Comparison of ENCODE assay signal across 28 cellular contexts in the genomic region with DNA sequence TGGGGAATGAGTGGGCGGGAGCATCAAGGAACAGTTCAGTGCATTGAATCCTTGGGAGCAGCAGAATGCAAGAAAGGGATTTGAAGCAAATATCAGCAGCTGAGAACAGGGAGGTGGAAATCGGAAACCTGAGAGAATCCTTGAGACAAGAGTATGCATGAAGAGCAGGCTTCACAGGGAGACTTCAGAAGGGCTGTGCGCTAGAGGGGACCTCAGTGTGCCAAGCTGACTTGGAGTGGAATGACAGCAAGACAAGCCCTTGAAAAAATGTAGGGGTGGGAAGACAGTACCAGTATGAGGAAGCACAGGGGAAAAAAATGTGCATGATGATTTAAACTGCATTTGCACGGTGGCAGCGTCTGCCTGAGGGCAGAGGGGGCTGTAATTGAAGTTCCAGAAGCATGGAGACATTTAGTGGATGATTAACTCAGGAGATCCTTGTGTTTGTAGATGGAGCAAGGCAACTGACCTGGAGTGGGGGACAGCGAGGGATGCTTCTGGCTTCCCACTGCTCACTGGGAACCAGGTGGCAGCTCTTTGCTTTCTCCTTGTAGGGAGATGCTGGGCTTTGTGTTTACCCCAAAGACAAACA.
"Had no signal": no experiment of that assay in that cellular context is flagged by ENCODE, and none has a peak within 500 bp of the region (broad histone marks: within the 10 kb centered on the region; RNA-seq: fewer than 3 reads in every experiment).

No MANE protein-coding gene starts in this region.

- H3K4me1 Mint-ChIP-seq: activated B cell treated with CpG ODN at 0.5 μM for 24 hours; activated CD4-positive, alpha-beta T cell treated with anti-CD3 and anti-CD28 coated beads for 36 hours; activated naive CD8-positive, alpha-beta T cell treated with anti-CD3 and anti-CD28 coated beads, Interleukin-2, amount 10 ng/mL, durations not matched to agents 7 days and 5 days; naive thymus-derived CD4-positive, alpha-beta T cell; T-cell had no signal

- H3K27ac ChIP-seq: ascending aorta, coronary artery, dorsolateral prefrontal cortex, gastroesophageal sphincter, testis, transverse colon had no signal

- DNase-seq: activated B cell treated with CpG ODN at 0.5 μM for 24 hours; activated CD4-positive, alpha-beta T cell treated with anti-CD3 and anti-CD28 coated beads for 36 hours; activated CD4-positive, alpha-beta T cell treated with anti-CD3 and anti-CD28 coated beads, Interleukin-2, amount 50 U/mL, for 48 hours; activated CD8-positive, alpha-beta memory T cell treated with anti-CD3 and anti-CD28 coated beads, Interleukin-2, amount 50 U/mL, for 4 hours; activated effector memory CD4-positive, alpha-beta T cell treated with anti-CD3 and anti-CD28 coated beads, Interleukin-2, amount 50 U/mL, for 16 hours; activated naive CD4-positive, alpha-beta T cell treated with anti-CD3 and anti-CD28 coated beads for 36 hours; activated naive CD8-positive, alpha-beta T cell treated with anti-CD3 and anti-CD28 coated beads, Interleukin-2, amount 10 ng/mL, durations not matched to agents 7 days and 5 days; activated T-cell treated with anti-CD3 and anti-CD28 coated beads, Interleukin-2, amount 50 U/mL, for 1 hour; dorsolateral prefrontal cortex; hippocampal formation; left ventricle myocardium superior; midbrain; naive thymus-derived CD4-positive, alpha-beta T cell; occipital lobe; right cardiac atrium; stimulated activated CD4-positive, alpha-beta T cell treated with anti-CD3 and anti-CD28 coated beads, Interleukin-2, amount 100 ng/mL, for 48 hours; stimulated activated naive CD4-positive, alpha-beta T cell treated with Interleukin-2 at 50 U/mL for 16 hours; T-cell; testis; transverse colon had no signal

- H3K27me3 ChIP-seq: ascending aorta, gastroesophageal sphincter, testis, transverse colon had no signal

- H3K4me3 ChIP-seq: ascending aorta, coronary artery, dorsolateral prefrontal cortex, gastroesophageal sphincter, testis, transverse colon had no signal

- H3K9me3 ChIP-seq: ascending aorta, gastroesophageal sphincter, testis, transverse colon had no signal

- H3K36me3 ChIP-seq: ascending aorta, gastroesophageal sphincter, transverse colon had no signal

- H3K36me3 Mint-ChIP-seq: activated naive CD8-positive, alpha-beta T cell treated with anti-CD3 and anti-CD28 coated beads, Interleukin-2, amount 10 ng/mL, durations not matched to agents 7 days and 5 days; brain; T-cell had no signal

- H3K27ac Mint-ChIP-seq: activated B cell treated with CpG ODN at 0.5 μM for 24 hours; activated CD4-positive, alpha-beta T cell treated with anti-CD3 and anti-CD28 coated beads for 36 hours; activated naive CD4-positive, alpha-beta T cell treated with anti-CD3 and anti-CD28 coated beads for 36 hours; activated naive CD8-positive, alpha-beta T cell treated with anti-CD3 and anti-CD28 coated beads, Interleukin-2, amount 10 ng/mL, durations not matched to agents 7 days and 5 days; activated T-helper 1 cell treated with anti-CD3 and anti-CD28 coated beads, Interleukin-12 subunit alpha, Interleukin-12 subunit beta, Interleukin-2, Interleukin-4 antibody, amounts not matched to agents 30 ng/mL and 10 ng/mL and 1 ng/mL, durations not matched to agents 14 hours and 24 hours and 36 hours; naive thymus-derived CD4-positive, alpha-beta T cell; T-cell had no signal

- FAIRE-seq: endothelial cell of umbilical vein, keratinocyte had no signal

- H3K9me3 Mint-ChIP-seq: activated B cell treated with CpG ODN at 0.5 μM for 24 hours; activated naive CD4-positive, alpha-beta T cell treated with anti-CD3 and anti-CD28 coated beads for 36 hours; activated naive CD8-positive, alpha-beta T cell treated with anti-CD3 and anti-CD28 coated beads, Interleukin-2, amount 10 ng/mL, durations not matched to agents 7 days and 5 days; activated T-helper 1 cell treated with anti-CD3 and anti-CD28 coated beads, Interleukin-12 subunit alpha, Interleukin-12 subunit beta, Interleukin-2, Interleukin-4 antibody, amounts not matched to agents 30 ng/mL and 10 ng/mL and 1 ng/mL, durations not matched to agents 14 hours and 24 hours and 36 hours had no signal

- H3K27me3 Mint-ChIP-seq: brain had no signal

- H3K4me1 ChIP-seq: ascending aorta, gastroesophageal sphincter, testis, transverse colon had no signal

- ATAC-seq: activated CD4-positive, alpha-beta T cell treated with anti-CD3 and anti-CD28 coated beads for 36 hours; gastroesophageal sphincter; left ventricle myocardium superior; naive thymus-derived CD4-positive, alpha-beta T cell; right cardiac atrium; T-cell had no signal

- H3K4me3 Mint-ChIP-seq: activated B cell treated with CpG ODN at 0.5 μM for 24 hours; activated CD4-positive, alpha-beta T cell treated with anti-CD3 and anti-CD28 coated beads for 36 hours; activated naive CD4-positive, alpha-beta T cell treated with anti-CD3 and anti-CD28 coated beads for 36 hours; activated naive CD8-positive, alpha-beta T cell treated with anti-CD3 and anti-CD28 coated beads, Interleukin-2, amount 10 ng/mL, durations not matched to agents 7 days and 5 days; activated T-helper 1 cell treated with anti-CD3 and anti-CD28 coated beads, Interleukin-12 subunit alpha, Interleukin-12 subunit beta, Interleukin-2, Interleukin-4 antibody, amounts not matched to agents 30 ng/mL and 10 ng/mL and 1 ng/mL, durations not matched to agents 14 hours and 24 hours and 36 hours; brain; naive thymus-derived CD4-positive, alpha-beta T cell; neural crest cell; T-cell had no signal
